8 cellular contexts compared by ENCODE assay signal in the genomic region with DNA sequence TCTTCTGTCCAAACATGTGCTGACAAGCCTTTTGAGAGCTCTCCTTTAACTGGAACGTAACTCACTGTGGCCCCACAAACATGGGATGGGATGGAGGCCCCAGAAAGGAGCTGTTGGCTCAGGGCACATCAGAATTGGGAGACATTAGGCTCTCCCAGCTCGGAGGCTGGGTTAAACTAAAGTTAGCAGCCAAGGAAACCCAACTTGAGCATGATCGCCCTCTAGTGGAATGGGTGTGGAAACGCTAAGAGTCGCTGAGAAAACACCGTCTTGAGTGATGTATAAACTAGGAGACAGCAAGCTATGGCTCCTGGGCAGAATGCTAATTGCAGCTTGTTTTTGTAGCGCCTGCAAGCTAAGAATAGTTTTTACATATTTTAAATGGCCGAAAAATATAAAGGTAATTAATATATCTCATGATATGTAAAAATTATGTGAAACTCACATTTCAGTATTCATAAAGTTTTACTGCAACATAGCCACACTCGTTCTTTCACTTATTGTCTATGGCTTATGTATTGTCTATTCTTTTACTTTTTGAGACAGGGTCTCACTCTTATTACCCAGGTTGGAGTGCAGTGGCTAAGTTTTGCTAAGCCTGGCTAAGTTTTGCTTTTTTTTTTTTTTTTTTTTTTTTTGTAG.
A peak's percentile ranks its signal among the peaks of the same experiment; 100 is the strongest.
DNase-seq lines count a peak whose midpoint lies in the region; ATAC-seq and TF ChIP-seq lines count a peak whose summit lies in the region.

No MANE protein-coding gene starts in this region.

- DNase-seq in NCI-H1417 treated with DMSO at 0.1 percent for 48 hours (lab: John Stamatoyannopoulos, UW) = peak; percentile 8
- DNase-seq in SKM-1 treated with dmso at 0.1 percent for 144 hours (lab: John Stamatoyannopoulos, UW; ENCODE audit: unreplicated experiment) = peak; percentile 78
- peak; percentile 46 to 64 (median 56) for DNase-seq in body of pancreas
- DNase-seq in iPS-NIHi7 (ENCODE audit: extremely low spot score) = peak; percentile 82
- peak; percentile 12 for DNase-seq in stimulated activated CD4-positive, alpha-beta T cell treated with anti-CD3 and anti-CD28 coated beads, Interleukin-12 subunit alpha, Interleukin-12 subunit beta, amount 100 ng/mL, for 4 hours

- H3K4me3 ChIP-seq in body of pancreas = no peak overlapping the region

- TF ChIP-seq CTCF in C4-2B (conservative IDR thresholded peaks at IDR 0.05) (peak; percentile 97), body of pancreas (IDR thresholded peaks at IDR 0.05) (peak; percentile 61 to 81 (median 72))

- intact Hi-C loops in body of pancreas (cut with DNase I) = loop anchor here (5.0 kb wide), 1 partner anchor 71 kb away; no protein-coding TSS in a partner anchor

- no peaks in the 10 kb centered on the region for H3K36me3 ChIP-seq in body of pancreas (replicated peaks in 1 of 2; ENCODE audit: insufficient read depth in 1 of 2, low read depth in 2 of 2)

- peaks cover 9% of the 10 kb centered on the region for H3K4me1 ChIP-seq in body of pancreas

- H3K9me3 ChIP-seq in body of pancreas = no peaks in the 10 kb centered on the region

- no peak for TF ChIP-seq POLR2A in body of pancreas (IDR thresholded peaks at IDR 0.05)

- 12% methylated on average over 9 of the region's 9 CpGs for WGBS in body of pancreas, 2 donors

- ATAC-seq in GM19328 (IDR thresholded peaks at IDR 0.05; ENCODE audit: unreplicated experiment) (peak; percentile 49), body of pancreas (peak; percentile 73), HG03460 (IDR thresholded peaks at IDR 0.05; ENCODE audit: unreplicated experiment) (no peak)

- H3K27ac ChIP-seq in C4-2B (no peak overlapping the region), body of pancreas (no peak overlapping the region)

- no peaks in the 10 kb centered on the region for H3K27me3 ChIP-seq in body of pancreas

Comparison
In these comparisons a context has a peak if more than half of its experiments do, and no peak if none do; other contexts are left out.
1. DNase-seq: peak in every context shown above with its lines; median percentile 82 in iPS-NIHi7; 78 in SKM-1 treated with dmso at 0.1 percent for 144 hours; 56 in body of pancreas; 12 in stimulated activated CD4-positive, alpha-beta T cell treated with anti-CD3 and anti-CD28 coated beads, Interleukin-12 subunit alpha, Interleukin-12 subunit beta, amount 100 ng/mL, for 4 hours; 8 in NCI-H1417 treated with DMSO at 0.1 percent for 48 hours.